8 cellular contexts compared by ENCODE assay signal in the genomic region with DNA sequence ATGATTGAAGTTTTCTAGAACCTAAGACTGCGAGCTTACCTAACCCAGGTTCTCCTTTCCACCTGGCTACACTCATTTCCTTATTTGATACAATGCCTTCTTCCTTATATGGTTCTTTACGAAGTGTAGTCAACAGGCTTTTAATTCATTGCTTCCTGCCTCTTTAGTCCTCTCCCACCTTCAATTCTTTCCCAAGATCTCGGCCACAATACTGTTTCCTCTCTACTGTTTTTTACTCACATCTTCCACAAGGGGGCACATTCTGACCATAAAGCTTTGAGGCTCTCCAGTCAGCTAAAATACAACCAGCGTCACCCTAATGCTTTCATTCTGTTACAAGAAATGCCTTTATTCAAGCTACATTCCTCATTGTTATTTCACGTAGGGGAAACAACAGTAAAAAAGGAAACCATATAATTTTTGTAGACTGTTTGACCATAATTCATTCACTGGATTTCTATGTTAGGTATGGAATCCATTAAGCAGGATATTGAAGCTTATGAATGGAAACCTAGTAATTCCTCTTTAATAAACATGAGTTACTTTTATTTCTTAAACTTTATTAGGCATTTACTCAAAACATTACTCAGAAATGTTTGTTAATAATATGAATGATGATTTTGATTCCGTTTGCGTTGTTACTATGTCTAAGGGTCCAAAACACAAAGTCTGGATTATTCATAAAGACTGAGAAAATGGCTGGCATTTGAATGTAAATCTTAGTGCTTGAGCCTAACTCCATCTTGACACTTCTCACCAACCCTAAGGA. TPM values are rescaled to one million over a fixed set of nuclear protein-coding genes. Genes with fewer than 3 reads are reported as not detected.
A peak's percentile ranks its signal among the peaks of the same experiment; 100 is the strongest.
DNase-seq lines count a peak whose midpoint lies in the region; ATAC-seq, FAIRE-seq and TF ChIP-seq lines count a peak whose summit lies in the region.

No MANE protein-coding gene starts in this region.

- H3K9me3 ChIP-seq in A549 (no peaks in the 10 kb centered on the region), MG63 (peaks cover 9% of the 10 kb centered on the region; the same call in 1 of the 2 replicates)

- TF ChIP-seq CTCF in A549 (IDR thresholded peaks at IDR 0.05): peak; percentile 83

- no peaks in the 10 kb centered on the region for H3K36me3 ChIP-seq in MG63

- CTCF ChIA-PET in A549 (lab: Yijun Ruan, JAX): interaction anchor here (0.6 to 4.2 kb wide), 39 partner anchors 10 to 1257 kb away, joined by 3 to 60 read pairs (median 5); a partner anchor contains a TSS

- peak; percentile 90 to 97 for ATAC-seq in A549
- ATAC-seq in HG02610 (IDR thresholded peaks at IDR 0.05; ENCODE audit: unreplicated experiment): peak; percentile 89

- H3K27me3 ChIP-seq in MG63: no peaks in the 10 kb centered on the region

- peak; percentile 65 for FAIRE-seq in A549 (lab: Jason Lieb, UNC)
- FAIRE-seq in GM12891 (lab: Jason Lieb, UNC): peak; percentile 61
- FAIRE-seq in RCC 7860 (lab: Jason Lieb, UNC): peak; percentile 84

- H3K4me3 ChIP-seq in A549 (no peak overlapping the region), MG63 (no peak overlapping the region)

- TF ChIP-seq POLR2A in A549 (IDR thresholded peaks at IDR 0.05; ENCODE audit: low read length): no peak
- TF ChIP-seq POLR2A in GM12891 (IDR thresholded peaks at IDR 0.05; ENCODE audit: low read depth, low read length): no peak

- DNase-seq in A549 (ENCODE audit: low read depth in 1 of 2, low spot score in 1 of 2) (peak; percentile 58 to 64), GM12891 (ENCODE audit: insufficient read length, low spot score) (peak; percentile 14), MG63 (peak; percentile 25), RCC 7860 (ENCODE audit: low spot score) (peak; percentile 73), dermis blood vessel endothelial cell (peak; percentile 94), lung microvascular endothelial cell (ENCODE audit: low read depth in 2 of 2) (peak; percentile 89 to 90)
- DNase-seq in central memory CD4-positive, alpha-beta T cell: no peak

- no peak overlapping the region for H3K27ac ChIP-seq in A549

- peak; percentile 82 to 88 for TF ChIP-seq RAD21 in A549 (conservative IDR thresholded peaks at IDR 0.05 in 1 of 2, IDR thresholded peaks at IDR 0.05 in 1 of 2)

- 42% methylated on average over 7 of the region's 7 CpGs for WGBS in A549 (ENCODE audit: missing lambda C conversion rate)

- POLR2A ChIA-PET in A549 (lab: Yijun Ruan, JAX): interaction anchor here (1.1 kb wide), 1 partner anchor 10 kb away, joined by 5 read pairs; no protein-coding TSS in a partner anchor

- no peak overlapping the region for H3K4me2 ChIP-seq in A549

- no peak for TF ChIP-seq EP300 in A549 (IDR thresholded peaks at IDR 0.05)

- no peaks in the 10 kb centered on the region for H3K4me1 ChIP-seq in A549

TF ChIP-seq in A549, 52 proteins besides CTCF, POLR2A, EP300 and RAD21:
- TF ChIP-seq ZC3H11A (IDR thresholded peaks at IDR 0.05): no peak
- peak; percentile 18 for TF ChIP-seq MAFK (IDR thresholded peaks at IDR 0.05; ENCODE audit: partially characterized antibody)
- peak; percentile 74 for TF ChIP-seq SMC3 (IDR thresholded peaks at IDR 0.05)

TF ChIP-seq in GM12891, 5 proteins besides CTCF, POLR2A, EP300 and RAD21:
- TF ChIP-seq POLR2AphosphoS5 (IDR thresholded peaks at IDR 0.05; ENCODE audit: low read depth, low read length): no peak
- no peak for TF ChIP-seq SPI1 (IDR thresholded peaks at IDR 0.05; ENCODE audit: low read depth, low read length)
- no peak for TF ChIP-seq PAX5 (IDR thresholded peaks at IDR 0.05; ENCODE audit: insufficient read depth, low read length, severe bottlenecking)
- TF ChIP-seq TAF1 (IDR thresholded peaks at IDR 0.05; ENCODE audit: low read depth, low read length): no peak
- TF ChIP-seq POU2F2 (IDR thresholded peaks at IDR 0.05; ENCODE audit: low read depth, low read length): no peak

RNA-seq across cellular contexts. Expression of a gene that starts 29.5 kb away (rescaled TPM):
- 0.16 and 0.24 TPM in 2 replicates for polyA plus RNA-seq in A549 (2011; rRNA removed)
- polyA plus RNA-seq in A549 (2012; cell fraction: cytosol; rRNA removed): 0.09 TPM in 1 of 2 replicates, not detected in the other
- 0.05 TPM in 1 of 2 replicates, not detected in the other for polyA plus RNA-seq in A549 (2012; cell fraction: nucleus; rRNA removed)
- polyA plus RNA-seq in A549 (2017; fragmentation: RNase III; extraction: RNeasy Plus Mini Kit Qiagen cat#74134 plus additional on column Dnase treatment): 0.04 to 0.09 TPM in 2 of 3 replicates, not detected in the other
- polyA minus RNA-seq in A549 (2011; rRNA and poly(A)+ RNA removed): 0.63 and 0.83 TPM in 2 replicates
- polyA plus RNA-seq in GM12891 (2012; ENCODE audit: low read depth, missing spikeins): not detected
- total RNA-seq in MG63 (2014; rRNA removed; shearing (Covaris generic); ENCODE audit: low replicate concordance): not detected in 2 replicates
- total RNA-seq in dermis blood vessel endothelial cell: 8.2 and 35.9 TPM in 2 replicates
- 9.5 and 20.9 TPM in 2 replicates for total RNA-seq in lung microvascular endothelial cell
